33 cellular contexts compared by ENCODE assay signal in genomic region chr19:15237759-15238638, GRCh38. TPM values are rescaled to one million over a fixed set of nuclear protein-coding genes. Genes with fewer than 3 reads are reported as not detected.
"Had no signal": no experiment of that assay in that cellular context is flagged by ENCODE, and none has a peak within 500 bp of the region (broad histone marks: within the 10 kb centered on the region; RNA-seq: fewer than 3 reads in every experiment).

No MANE protein-coding gene starts in this region.

- H3K27ac ChIP-seq: lower lobe of right lung, neural progenitor cell, right lobe of liver, stomach, thyroid gland, upper lobe of right lung, WERI-Rb-1 had no signal

- H3K36me3 ChIP-seq: neural progenitor cell had no signal

- ATAC-seq: activated CD4-positive, CD25-positive, alpha-beta regulatory T cell treated with anti-CD3 and anti-CD28 coated beads, Interleukin-2, amount 50 U/mL, for 24 hours; activated naive CD8-positive, alpha-beta T cell treated with anti-CD3 and anti-CD28 coated beads, Interleukin-2, amount 50 U/mL, for 24 hours; activated T-cell treated with anti-CD3 and anti-CD28 coated beads, Interleukin-2, amount 50 U/mL, for 4 hours; lower lobe of right lung; naive thymus-derived CD8-positive, alpha-beta T cell; stimulated activated memory B cell treated with anti-CD40 and anti-IgM and Interleukin-4, amounts not matched to agents 10 μg/mL and 1 μg/mL and 100 μg/mL, for 72 hours; T-helper 17 cell; upper lobe of right lung had no signal

- H3K27me3 ChIP-seq: neural progenitor cell, right lobe of liver, thyroid gland, upper lobe of right lung had no signal

- H3K9me3 ChIP-seq: lower lobe of right lung, right lobe of liver, stomach, thyroid gland, upper lobe of right lung had no signal

- H3K4me3 Mint-ChIP-seq: activated naive CD4-positive, alpha-beta T cell treated with anti-CD3 and anti-CD28 coated beads, Interleukin-2, amount 50 U/mL, for 24 hours; activated naive CD8-positive, alpha-beta T cell treated with anti-CD3 and anti-CD28 coated beads, Interleukin-2, amount 50 U/mL, for 24 hours; activated T-cell treated with anti-CD3 and anti-CD28 coated beads, Interleukin-2, amount 50 U/mL, for 4 hours; immature natural killer cell; naive thymus-derived CD8-positive, alpha-beta T cell; neural progenitor cell; stimulated activated memory B cell treated with anti-CD40 and anti-IgM and Interleukin-4, amounts not matched to agents 10 μg/mL and 1 μg/mL and 100 μg/mL, for 72 hours; T-helper 17 cell had no signal

- DNase-seq: activated CD4-positive, alpha-beta T cell treated with anti-CD3 and anti-CD28 coated beads for 48 hours; activated CD4-positive, alpha-beta T cell treated with anti-CD3 and anti-CD28 coated beads, Interleukin-2, amount 50 U/mL, for 48 hours; activated CD8-positive, alpha-beta memory T cell treated with anti-CD3 and anti-CD28 coated beads, Interleukin-2, amount 50 U/mL, for 48 hours; activated naive CD8-positive, alpha-beta T cell treated with anti-CD3 and anti-CD28 coated beads, Interleukin-2, amount 50 U/mL, for 24 hours; activated T-cell treated with anti-CD3 and anti-CD28 coated beads, Interleukin-2, amount 50 U/mL, for 4 hours; amygdala; effector CD8-positive, alpha-beta T cell; head of caudate nucleus; hypothalamus; immature natural killer cell; lower lobe of right lung; mesenchymal stem cell; naive thymus-derived CD8-positive, alpha-beta T cell; posterior cingulate gyrus; right lobe of liver; small intestine; stimulated activated CD4-positive, alpha-beta T cell treated with anti-CD3 and anti-CD28 coated beads, Interleukin-4, amount 100 ng/mL, for 24 hours; stomach; T-helper 17 cell; T1000; thyroid gland; upper lobe of right lung; WERI-Rb-1 had no signal

- FAIRE-seq: bronchial epithelial cell, colon, endometrium, small intestine had no signal

- H3K27ac Mint-ChIP-seq: activated naive CD4-positive, alpha-beta T cell treated with anti-CD3 and anti-CD28 coated beads, Interleukin-2, amount 50 U/mL, for 24 hours; activated naive CD8-positive, alpha-beta T cell treated with anti-CD3 and anti-CD28 coated beads, Interleukin-2, amount 50 U/mL, for 24 hours; activated T-helper 2 cell treated with anti-CD3 and anti-CD28 coated beads, Interferon-gamma antibody, Interleukin-2, Interleukin-4, amounts not matched to agents 10 μg/mL and 5 μg/mL and 100 μg/mL, durations not matched to agents 14 hours and 24 hours and 36 hours; immature natural killer cell; neural progenitor cell; stimulated activated memory B cell treated with anti-CD40 and anti-IgM and Interleukin-4, amounts not matched to agents 10 μg/mL and 1 μg/mL and 100 μg/mL, for 72 hours; T-helper 17 cell had no signal

- H3K4me2 ChIP-seq: neural progenitor cell had no signal

- H3K4me1 ChIP-seq: neural progenitor cell, upper lobe of right lung had no signal

- H3K4me3 ChIP-seq: lower lobe of right lung, neural progenitor cell, right lobe of liver, stomach, thyroid gland, upper lobe of right lung had no signal

- H2AFZ ChIP-seq: neural progenitor cell had no signal

- H3K9ac ChIP-seq: neural progenitor cell had no signal

- H3K9me3 Mint-ChIP-seq: activated naive CD4-positive, alpha-beta T cell treated with anti-CD3 and anti-CD28 coated beads, Interleukin-2, amount 50 U/mL, for 24 hours; activated naive CD8-positive, alpha-beta T cell treated with anti-CD3 and anti-CD28 coated beads, Interleukin-2, amount 50 U/mL, for 24 hours; activated T-cell treated with anti-CD3 and anti-CD28 coated beads, Interleukin-2, amount 50 U/mL, for 4 hours; activated T-helper 2 cell treated with anti-CD3 and anti-CD28 coated beads, Interferon-gamma antibody, Interleukin-2, Interleukin-4, amounts not matched to agents 10 μg/mL and 5 μg/mL and 100 μg/mL, durations not matched to agents 14 hours and 24 hours and 36 hours; immature natural killer cell; naive thymus-derived CD8-positive, alpha-beta T cell; neural progenitor cell; stimulated activated memory B cell treated with anti-CD40 and anti-IgM and Interleukin-4, amounts not matched to agents 10 μg/mL and 1 μg/mL and 100 μg/mL, for 72 hours had no signal

RNA-seq across cellular contexts. Expression of gene EPHX3, which starts 5.8 kb away (rescaled TPM):
- total RNA-seq: dermis microvascular lymphatic vessel endothelial cell, T-helper 17 cell had no signal
- polyA plus RNA-seq: immature natural killer cell; naive thymus-derived CD8-positive, alpha-beta T cell had no signal

RNA-seq across cellular contexts. Expression of gene NOTCH3, which starts 37.2 kb away (rescaled TPM):
- total RNA-seq: activated CD8-positive, alpha-beta memory T cell treated with anti-CD3 and anti-CD28 coated beads for 36 hours; activated T-helper 2 cell treated with anti-CD3 and anti-CD28 coated beads, Interferon-gamma antibody, Interleukin-2, Interleukin-4, amounts not matched to agents 10 μg/mL and 5 μg/mL and 100 μg/mL, durations not matched to agents 14 hours and 24 hours and 36 hours had no signal
- polyA plus RNA-seq: immature natural killer cell; naive thymus-derived CD8-positive, alpha-beta T cell had no signal
